In genomic region chr3:184952671-184953070, GRCh38 we compare ENCODE assay signal across 18 cellular contexts.
DNase-seq lines count a peak whose midpoint lies in the region; ATAC-seq and TF ChIP-seq lines count a peak whose summit lies in the region.
"Had no signal": no experiment of that assay in that cellular context is flagged by ENCODE, and none has a peak within 500 bp of the region (broad histone marks: within the 10 kb centered on the region; RNA-seq: fewer than 3 reads in every experiment).

No MANE protein-coding gene starts in this region.

- no peaks in the 10 kb centered on the region for H3K9me3 ChIP-seq in tibial artery
- H3K9me3 ChIP-seq: colonic mucosa, lower lobe of right lung had no signal

- no peak for ATAC-seq in activated T-cell treated with anti-CD3 and anti-CD28 coated beads, Interleukin-2, amount 50 U/mL, for 4 hours
- ATAC-seq in HG02571 (IDR thresholded peaks at IDR 0.05; ENCODE audit: unreplicated experiment) = no peak
- ATAC-seq in left cardiac atrium = no peak
- ATAC-seq: lower lobe of right lung had no signal

- no peak for TF ChIP-seq CTCF in fibroblast of mammary gland (conservative IDR thresholded peaks at IDR 0.05; ENCODE audit: control insufficient read depth, insufficient read depth, low read depth, low read length)
- no peak for TF ChIP-seq CTCF in tibial artery (IDR thresholded peaks at IDR 0.05)

- no peaks in the 10 kb centered on the region for H3K9me3 Mint-ChIP-seq in activated T-cell treated with anti-CD3 and anti-CD28 coated beads, Interleukin-2, amount 50 U/mL, for 4 hours

- H3K27me3 ChIP-seq in tibial artery = no peaks in the 10 kb centered on the region
- H3K27me3 ChIP-seq: colonic mucosa had no signal

- peaks cover 0 to 38% (median 2%) of the 10 kb centered on the region in 3 donors for H3K36me3 ChIP-seq in tibial artery
- H3K36me3 ChIP-seq: colonic mucosa had no signal

- no peaks in the 10 kb centered on the region for H3K4me1 ChIP-seq in tibial artery
- H3K4me1 ChIP-seq: colonic mucosa, lower lobe of right lung had no signal

- no peaks in the 10 kb centered on the region for H3K4me1 Mint-ChIP-seq in activated T-cell treated with anti-CD3 and anti-CD28 coated beads, Interleukin-2, amount 50 U/mL, for 4 hours (ENCODE audit: low read depth)

- no peaks in the 10 kb centered on the region for H3K27me3 Mint-ChIP-seq in activated T-cell treated with anti-CD3 and anti-CD28 coated beads, Interleukin-2, amount 50 U/mL, for 4 hours (ENCODE audit: low read depth)

- H3K4me3 ChIP-seq in fibroblast of mammary gland (ENCODE audit: control insufficient read depth, low read depth, low read length) = no peak overlapping the region
- no peak overlapping the region for H3K4me3 ChIP-seq in tibial artery
- H3K4me3 ChIP-seq: colonic mucosa, K562, lower lobe of right lung had no signal

- H3K4me3 Mint-ChIP-seq in activated T-cell treated with anti-CD3 and anti-CD28 coated beads, Interleukin-2, amount 50 U/mL, for 4 hours = no peak overlapping the region

- no peak overlapping the region for H3K27ac ChIP-seq in tibial artery
- H3K27ac ChIP-seq: colonic mucosa, lower lobe of right lung had no signal

- H3K36me3 Mint-ChIP-seq in activated T-cell treated with anti-CD3 and anti-CD28 coated beads, Interleukin-2, amount 50 U/mL, for 4 hours (ENCODE audit: insufficient read depth) = peaks cover 40% of the 10 kb centered on the region

- DNase-seq in AG08396 (ENCODE audit: low spot score) = peak; percentile 11
- peak; percentile 6 for DNase-seq in EH (ENCODE audit: low read depth)
- peak; percentile 35 for DNase-seq in NCI-H2171 (lab: John Stamatoyannopoulos, UW)
- DNase-seq in fibroblast of mammary gland (ENCODE audit: low read depth) = peak; percentile 61
- DNase-seq in tibial artery = no peak
- DNase-seq in activated T-cell treated with anti-CD3 and anti-CD28 coated beads, Interleukin-2, amount 50 U/mL, for 4 hours = no peak
- DNase-seq in left cardiac atrium = no peak
- DNase-seq: activated naive CD4-positive, alpha-beta T cell; colonic mucosa; GDM1; lower lobe of right lung; NCI-H1436; NK-92 treated with Interleukin-12 subunit alpha and Interleukin-12 subunit beta, amount 100 ng/mL, for 24 hours; RPMI8226; small intestine; SW 1271 had no signal

- intact Hi-C loops in tibial artery (cut with DNase I; ENCODE audit: low total_unique reads) (no loop called here), left cardiac atrium (cut with DNase I) (no loop called here)

Comparison
In these comparisons a context has a peak if more than half of its experiments do, and no peak if none do; other contexts are left out.
1. DNase-seq: peak in AG08396 (single experiment), EH (single experiment), NCI-H2171 (single experiment) and fibroblast of mammary gland (single experiment); none in tibial artery (0 of 2), activated T-cell treated with anti-CD3 and anti-CD28 coated beads, Interleukin-2, amount 50 U/mL, for 4 hours (single experiment) and left cardiac atrium (single experiment).